ENCODE assay signal across 26 cellular contexts in genomic region chr7:97269741-97270140, GRCh38.
DNase-seq lines count a peak whose midpoint lies in the region; ATAC-seq and TF ChIP-seq lines count a peak whose summit lies in the region.
"Had no signal": no experiment of that assay in that cellular context is flagged by ENCODE, and none has a peak within 500 bp of the region (broad histone marks: within the 10 kb centered on the region; RNA-seq: fewer than 3 reads in every experiment).

No MANE protein-coding gene starts in this region.

- H3K36me3 ChIP-seq in right lobe of liver (no peaks in the 10 kb centered on the region), testis (ENCODE audit: low read depth, missing control alignments) (no peaks in the 10 kb centered on the region)
- H3K36me3 ChIP-seq: esophagus muscularis mucosa had no signal

- no peaks in the 10 kb centered on the region for H3K9me3 Mint-ChIP-seq in endothelial cell (ENCODE audit: unreplicated experiment)
- H3K9me3 Mint-ChIP-seq in natural killer cell treated with Interleukin-12 subunit alpha and Interleukin-12 subunit beta and Interleukin-15 and Interleukin-18, amount 100 ng/mL, for 72 hours: peaks cover 10% of the 10 kb centered on the region
- H3K9me3 Mint-ChIP-seq: T-helper 1 cell treated with Interleukin-12 subunit alpha and Interleukin-12 subunit beta and Interleukin-4 antibody, amounts not matched to agents 30 μg/mL and 1 μg/mL, for 36 hours had no signal

- H3K27me3 Mint-ChIP-seq in endothelial cell (ENCODE audit: unreplicated experiment): peaks cover 2% of the 10 kb centered on the region
- peaks cover 0 to 7% of the 10 kb centered on the region in 2 donors for H3K27me3 Mint-ChIP-seq in natural killer cell treated with Interleukin-12 subunit alpha and Interleukin-12 subunit beta and Interleukin-15 and Interleukin-18, amount 100 ng/mL, for 72 hours

- intact Hi-C loops in right lobe of liver (cut with DNase I): no loop called here
- intact Hi-C loops in testis (cut with DNase I; ENCODE audit: low total_unique reads): no loop called here

- no peaks in the 10 kb centered on the region for H3K4me1 ChIP-seq in right lobe of liver
- no peaks in the 10 kb centered on the region for H3K4me1 ChIP-seq in testis
- H3K4me1 ChIP-seq: esophagus muscularis mucosa, psoas muscle had no signal

- TF ChIP-seq CTCF in endothelial cell (IDR thresholded peaks at IDR 0.05; ENCODE audit: unreplicated experiment) (no peak), right lobe of liver (IDR thresholded peaks at IDR 0.05) (no peak), testis (IDR thresholded peaks at IDR 0.05) (no peak), coronary artery (IDR thresholded peaks at IDR 0.05) (no peak)

- H3K4me3 Mint-ChIP-seq in endothelial cell (ENCODE audit: unreplicated experiment): no peak overlapping the region
- no peak overlapping the region for H3K4me3 Mint-ChIP-seq in natural killer cell treated with Interleukin-12 subunit alpha and Interleukin-12 subunit beta and Interleukin-15 and Interleukin-18, amount 100 ng/mL, for 72 hours
- H3K4me3 Mint-ChIP-seq: CD4-positive, CD25-positive, alpha-beta regulatory T cell; T-helper 1 cell treated with Interleukin-12 subunit alpha and Interleukin-12 subunit beta and Interleukin-4 antibody, amounts not matched to agents 30 μg/mL and 1 μg/mL, for 36 hours had no signal

- peak in 3 of 4 donors; percentile 18 to 77 (median 21) for ATAC-seq in right lobe of liver
- ATAC-seq in natural killer cell treated with Interleukin-12 subunit alpha and Interleukin-12 subunit beta and Interleukin-15 and Interleukin-18, amount 100 ng/mL, for 72 hours: no peak
- ATAC-seq: psoas muscle had no signal

- H3K9me3 ChIP-seq in right lobe of liver (no peaks in the 10 kb centered on the region), testis (no peaks in the 10 kb centered on the region)
- H3K9me3 ChIP-seq: esophagus muscularis mucosa, psoas muscle had no signal

- TF ChIP-seq POLR2A in right lobe of liver (IDR thresholded peaks at IDR 0.05) (no peak), testis (IDR thresholded peaks at IDR 0.05) (no peak)

- H3K4me1 Mint-ChIP-seq in endothelial cell (ENCODE audit: unreplicated experiment): peaks cover 12% of the 10 kb centered on the region
- no peaks in the 10 kb centered on the region for H3K4me1 Mint-ChIP-seq in natural killer cell treated with Interleukin-12 subunit alpha and Interleukin-12 subunit beta and Interleukin-15 and Interleukin-18, amount 100 ng/mL, for 72 hours (ENCODE audit: low read depth in 2 of 2)
- H3K4me1 Mint-ChIP-seq: CD4-positive, CD25-positive, alpha-beta regulatory T cell had no signal

- DNase-seq in NCI-H82 treated with DMSO at 0.1 percent for 48 hours (lab: John Stamatoyannopoulos, UW; ENCODE audit: unreplicated experiment): peak; percentile 74
- no peak for DNase-seq in endothelial cell (ENCODE audit: low spot score)
- DNase-seq in right lobe of liver: no peak
- peak; percentile 20 for DNase-seq in testis
- no peak for DNase-seq in stimulated activated CD4-positive, alpha-beta T cell treated with anti-CD3 and anti-CD28 coated beads, Interleukin-4, amount 100 ng/mL, for 4 hours
- DNase-seq in natural killer cell treated with Interleukin-12 subunit alpha and Interleukin-12 subunit beta and Interleukin-15 and Interleukin-18, amount 100 ng/mL, for 72 hours (ENCODE audit: low spot score): no peak
- no peak for DNase-seq in coronary artery (ENCODE audit: low spot score)
- DNase-seq: activated CD8-positive, alpha-beta memory T cell treated with anti-CD3 and anti-CD28 coated beads for 24 hours; activated gamma-delta T cell; activated T-cell treated with anti-CD3 and anti-CD28 coated beads, Interleukin-2, amount 50 U/mL, for 1 hour; CD4-positive, CD25-positive, alpha-beta regulatory T cell; effector CD8-positive, alpha-beta T cell; EL; KBM-7; kidney; mammary epithelial cell; MM.1S; NCI-H1417 treated with DMSO at 0.1 percent for 48 hours; NCI-H510A; nucleus accumbens; psoas muscle; stimulated activated naive CD4-positive, alpha-beta T cell treated with Interleukin-2 at 50 U/mL for 16 hours had no signal

- no peaks in the 10 kb centered on the region for H3K27me3 ChIP-seq in right lobe of liver
- no peaks in the 10 kb centered on the region for H3K27me3 ChIP-seq in testis
- H3K27me3 ChIP-seq: esophagus muscularis mucosa had no signal

- H3K27ac ChIP-seq in right lobe of liver (no peak overlapping the region), testis (peak overlapping the region in 1 of 2 donors; percentile 26), coronary artery (no peak overlapping the region)
- H3K27ac ChIP-seq: esophagus muscularis mucosa, psoas muscle, RWPE1, SK-N-MC had no signal

- peak overlapping the region; percentile 76 for H3K27ac Mint-ChIP-seq in endothelial cell (ENCODE audit: unreplicated experiment)
- no peak overlapping the region for H3K27ac Mint-ChIP-seq in natural killer cell treated with Interleukin-12 subunit alpha and Interleukin-12 subunit beta and Interleukin-15 and Interleukin-18, amount 100 ng/mL, for 72 hours
- H3K27ac Mint-ChIP-seq: CD4-positive, CD25-positive, alpha-beta regulatory T cell; T-helper 1 cell treated with Interleukin-12 subunit alpha and Interleukin-12 subunit beta and Interleukin-4 antibody, amounts not matched to agents 30 μg/mL and 1 μg/mL, for 36 hours had no signal

- H3K36me3 Mint-ChIP-seq in endothelial cell (ENCODE audit: low read depth, unreplicated experiment): no peaks in the 10 kb centered on the region
- H3K36me3 Mint-ChIP-seq in natural killer cell treated with Interleukin-12 subunit alpha and Interleukin-12 subunit beta and Interleukin-15 and Interleukin-18, amount 100 ng/mL, for 72 hours: no peaks in the 10 kb centered on the region
- H3K36me3 Mint-ChIP-seq: CD4-positive, CD25-positive, alpha-beta regulatory T cell had no signal

- H3K4me3 ChIP-seq in right lobe of liver (no peak overlapping the region), testis (no peak overlapping the region), coronary artery (no peak overlapping the region)
- H3K4me3 ChIP-seq: esophagus muscularis mucosa, psoas muscle, SK-N-MC had no signal

Comparison
In these comparisons a context has a peak if more than half of its experiments do, and no peak if none do; other contexts are left out.
1. DNase-seq: peak in NCI-H82 treated with DMSO at 0.1 percent for 48 hours (single experiment) and testis (single experiment); none in endothelial cell (single experiment), right lobe of liver (0 of 3), stimulated activated CD4-positive, alpha-beta T cell treated with anti-CD3 and anti-CD28 coated beads, Interleukin-4, amount 100 ng/mL, for 4 hours (0 of 2), natural killer cell treated with Interleukin-12 subunit alpha and Interleukin-12 subunit beta and Interleukin-15 and Interleukin-18, amount 100 ng/mL, for 72 hours (single experiment) and coronary artery (single experiment).
2. ATAC-seq: peak in right lobe of liver (3 of 4); none in natural killer cell treated with Interleukin-12 subunit alpha and Interleukin-12 subunit beta and Interleukin-15 and Interleukin-18, amount 100 ng/mL, for 72 hours (0 of 2).